24 cellular contexts compared by ENCODE assay signal in genomic region chr5:16660982-16661381, GRCh38.
"Had no signal": no experiment of that assay in that cellular context is flagged by ENCODE, and none has a peak within 500 bp of the region (broad histone marks: within the 10 kb centered on the region; RNA-seq: fewer than 3 reads in every experiment).

No MANE protein-coding gene starts in this region.

- H3K4me3 ChIP-seq: coronary artery, dorsolateral prefrontal cortex had no signal

- H3K9me3 Mint-ChIP-seq: activated CD4-positive, alpha-beta memory T cell treated with anti-CD3 and anti-CD28 coated beads, Interleukin-2, amount 10 ng/mL, durations not matched to agents 7 days and 5 days; activated T-cell treated with anti-CD3 and anti-CD28 coated beads, Interleukin-2, amount 50 U/mL, for 24 hours; activated T-cell treated with anti-CD3 and anti-CD28 coated beads, Interleukin-2, amount 50 U/mL, for 72 hours; central memory CD8-positive, alpha-beta T cell; dendritic cell treated with granulocyte-macrophage colony-stimulating factor and Interleukin-4, amounts not matched to agents 40 ng/mL and 50 ng/mL, for 4 days; effector memory CD8-positive, alpha-beta T cell had no signal

- H3K4me3 Mint-ChIP-seq: activated CD4-positive, alpha-beta memory T cell treated with anti-CD3 and anti-CD28 coated beads, Interleukin-2, amount 10 ng/mL, durations not matched to agents 7 days and 5 days; activated CD4-positive, alpha-beta T cell treated with anti-CD3 and anti-CD28 coated beads, Interleukin-2, amount 10 ng/mL, durations not matched to agents 7 days and 5 days; activated naive CD8-positive, alpha-beta T cell; activated T-cell treated with anti-CD3 and anti-CD28 coated beads, Interleukin-2, amount 50 U/mL, for 24 hours; activated T-cell treated with anti-CD3 and anti-CD28 coated beads, Interleukin-2, amount 50 U/mL, for 72 hours; central memory CD8-positive, alpha-beta T cell; dendritic cell treated with granulocyte-macrophage colony-stimulating factor and Interleukin-4, amounts not matched to agents 40 ng/mL and 50 ng/mL, for 4 days; effector memory CD8-positive, alpha-beta T cell had no signal

- H3K27me3 ChIP-seq: brain microvascular endothelial cell, dorsolateral prefrontal cortex had no signal

- DNase-seq: activated CD4-positive, alpha-beta memory T cell treated with anti-CD3 and anti-CD28 coated beads, Interleukin-2, amount 10 ng/mL, durations not matched to agents 7 days and 5 days; activated CD4-positive, alpha-beta T cell treated with anti-CD3 and anti-CD28 coated beads for 1 hour; activated CD4-positive, alpha-beta T cell treated with anti-CD3 and anti-CD28 coated beads for 4 hours; activated CD4-positive, alpha-beta T cell treated with anti-CD3 and anti-CD28 coated beads, Interleukin-2, amount 10 ng/mL, durations not matched to agents 7 days and 5 days; activated CD4-positive, alpha-beta T cell treated with anti-CD3 and anti-CD28 coated beads, Interleukin-2, amount 50 U/mL, for 4 hours; activated CD8-positive, alpha-beta memory T cell treated with anti-CD3 and anti-CD28 coated beads, Interleukin-2, amount 50 U/mL, for 48 hours; activated gamma-delta T cell; activated naive CD4-positive, alpha-beta T cell; activated naive CD4-positive, alpha-beta T cell treated with anti-CD3 and anti-CD28 coated beads, Interleukin-2, amount 50 U/mL, for 16 hours; activated T-cell treated with anti-CD3 and anti-CD28 coated beads for 4 hours; activated T-cell treated with anti-CD3 and anti-CD28 coated beads, Interleukin-2, amount 50 U/mL, for 24 hours; activated T-cell treated with anti-CD3 and anti-CD28 coated beads, Interleukin-2, amount 50 U/mL, for 72 hours; amniotic stem cell; anterior cingulate cortex; brain microvascular endothelial cell; dorsolateral prefrontal cortex; effector memory CD8-positive, alpha-beta T cell; foreskin fibroblast; T-helper 2 cell had no signal

- H3K27ac Mint-ChIP-seq: activated CD4-positive, alpha-beta memory T cell treated with anti-CD3 and anti-CD28 coated beads, Interleukin-2, amount 10 ng/mL, durations not matched to agents 7 days and 5 days; activated CD4-positive, alpha-beta T cell treated with anti-CD3 and anti-CD28 coated beads, Interleukin-2, amount 10 ng/mL, durations not matched to agents 7 days and 5 days; activated naive CD8-positive, alpha-beta T cell; activated T-cell treated with anti-CD3 and anti-CD28 coated beads, Interleukin-2, amount 50 U/mL, for 24 hours; activated T-cell treated with anti-CD3 and anti-CD28 coated beads, Interleukin-2, amount 50 U/mL, for 72 hours; dendritic cell treated with granulocyte-macrophage colony-stimulating factor and Interleukin-4, amounts not matched to agents 40 ng/mL and 50 ng/mL, for 4 days; effector memory CD8-positive, alpha-beta T cell had no signal

- H3K4me1 Mint-ChIP-seq: activated CD4-positive, alpha-beta memory T cell treated with anti-CD3 and anti-CD28 coated beads, Interleukin-2, amount 10 ng/mL, durations not matched to agents 7 days and 5 days; activated CD4-positive, alpha-beta T cell treated with anti-CD3 and anti-CD28 coated beads, Interleukin-2, amount 10 ng/mL, durations not matched to agents 7 days and 5 days; central memory CD8-positive, alpha-beta T cell had no signal

- H3K27me3 Mint-ChIP-seq: activated CD4-positive, alpha-beta memory T cell treated with anti-CD3 and anti-CD28 coated beads, Interleukin-2, amount 10 ng/mL, durations not matched to agents 7 days and 5 days; activated CD4-positive, alpha-beta T cell treated with anti-CD3 and anti-CD28 coated beads, Interleukin-2, amount 10 ng/mL, durations not matched to agents 7 days and 5 days; activated naive CD8-positive, alpha-beta T cell; activated T-cell treated with anti-CD3 and anti-CD28 coated beads, Interleukin-2, amount 50 U/mL, for 24 hours; central memory CD8-positive, alpha-beta T cell; dendritic cell treated with granulocyte-macrophage colony-stimulating factor and Interleukin-4, amounts not matched to agents 40 ng/mL and 50 ng/mL, for 4 days had no signal

- ATAC-seq: activated T-cell treated with anti-CD3 and anti-CD28 coated beads, Interleukin-2, amount 50 U/mL, for 72 hours; effector memory CD8-positive, alpha-beta T cell; esophagus mucosa had no signal

- H3K27ac ChIP-seq: brain microvascular endothelial cell, coronary artery, dorsolateral prefrontal cortex had no signal
